ENCODE assay signal across 35 cellular contexts in genomic region chr10:10503772-10504171, GRCh38.
"Had no signal": no experiment of that assay in that cellular context is flagged by ENCODE, and none has a peak within 500 bp of the region (broad histone marks: within the 10 kb centered on the region; RNA-seq: fewer than 3 reads in every experiment).

No MANE protein-coding gene starts in this region.

- H3K27me3 ChIP-seq: MG63 had no signal

- DNase-seq: Kasumi-1, MG63, MM.1S, MV-4-11, NCI-H1048, NCI-H1092, NCI-H1092 treated with DMSO at 0.1 percent for 48 hours, NCI-H1105, NCI-H1105 treated with DMSO at 0.1 percent for 48 hours, NCI-H1417, NCI-H1417 treated with DMSO at 0.1 percent for 48 hours, NCI-H1436, NCI-H1436 treated with DMSO at 0.1 percent for 48 hours, NCI-H146, NCI-H1694, NCI-H1694 treated with DMSO at 0.1 percent for 48 hours, NCI-H187, NCI-H187 treated with DMSO at 0.1 percent for 48 hours, NCI-H1930, NCI-H2029, NCI-H2029 treated with DMSO at 0.1 percent for 48 hours, NCI-H2081, NCI-H2081 treated with DMSO at 0.1 percent for 48 hours, NCI-H2107, NCI-H2171, NCI-H2171 treated with DMSO at 0.1 percent for 48 hours, NCI-H2227 treated with DMSO at 0.1 percent for 48 hours, NCI-H226, NCI-H345, NCI-H446, NCI-H446 treated with DMSO at 0.1 percent for 48 hours, NCI-H510A, NCI-H510A treated with DMSO at 0.1 percent for 48 hours, NCI-H524, NCI-H524 treated with DMSO at 0.1 percent for 48 hours had no signal

- H3K4me3 ChIP-seq: MG63 had no signal

- H3K36me3 ChIP-seq: MG63 had no signal
